ENCODE assay signal across 18 cellular contexts in the genomic region with DNA sequence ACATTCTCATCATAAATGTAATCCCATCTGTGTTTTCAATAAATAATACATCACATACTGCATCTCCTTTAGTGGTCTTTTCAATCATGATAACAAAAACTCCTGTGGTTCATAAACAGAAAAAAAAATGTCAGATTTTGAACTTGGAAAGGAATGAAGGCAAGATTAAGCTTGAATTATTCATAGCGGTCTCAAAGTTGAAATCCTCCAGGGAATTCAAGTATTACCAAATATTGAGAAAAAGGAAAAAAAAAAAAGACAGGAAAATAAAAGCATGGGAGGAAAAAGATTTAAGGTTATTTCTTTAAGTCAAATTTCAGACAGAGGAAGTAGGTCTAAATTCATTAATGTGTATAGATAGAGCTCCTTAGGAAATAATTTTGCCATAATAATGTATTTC.
"Had no signal": no experiment of that assay in that cellular context is flagged by ENCODE, and none has a peak within 500 bp of the region (broad histone marks: within the 10 kb centered on the region; RNA-seq: fewer than 3 reads in every experiment).

No MANE protein-coding gene starts in this region.

- H3K4me1 ChIP-seq: right atrium auricular region, sigmoid colon had no signal

- DNase-seq: effector memory CD8-positive, alpha-beta T cell; glutamatergic neuron; immature natural killer cell; left ventricle myocardium inferior; mesendoderm; naive B cell; occipital lobe; posterior cingulate gyrus; sigmoid colon; small intestine; stimulated activated CD4-positive, alpha-beta T cell treated with anti-CD3 and anti-CD28 coated beads, Interleukin-12 subunit alpha, Interleukin-12 subunit beta, amount 100 ng/mL, for 4 hours; stimulated activated naive CD4-positive, alpha-beta T cell treated with Interleukin-2 at 50 U/mL for 16 hours; trophoblast cell had no signal

- H3K27ac ChIP-seq: epithelial cell of prostate, esophagus muscularis mucosa, gastroesophageal sphincter, left ventricle myocardium inferior, right atrium auricular region, sigmoid colon had no signal

- H3K36me3 ChIP-seq: esophagus muscularis mucosa, gastroesophageal sphincter, left ventricle myocardium inferior, right atrium auricular region, sigmoid colon had no signal

- H3K9me3 ChIP-seq: right atrium auricular region, sigmoid colon had no signal

- H3K4me3 ChIP-seq: esophagus muscularis mucosa, gastroesophageal sphincter, left ventricle myocardium inferior, lung, right atrium auricular region, sigmoid colon had no signal

- H3K27me3 ChIP-seq: esophagus muscularis mucosa, gastroesophageal sphincter, right atrium auricular region, sigmoid colon had no signal
